In the genomic region with DNA sequence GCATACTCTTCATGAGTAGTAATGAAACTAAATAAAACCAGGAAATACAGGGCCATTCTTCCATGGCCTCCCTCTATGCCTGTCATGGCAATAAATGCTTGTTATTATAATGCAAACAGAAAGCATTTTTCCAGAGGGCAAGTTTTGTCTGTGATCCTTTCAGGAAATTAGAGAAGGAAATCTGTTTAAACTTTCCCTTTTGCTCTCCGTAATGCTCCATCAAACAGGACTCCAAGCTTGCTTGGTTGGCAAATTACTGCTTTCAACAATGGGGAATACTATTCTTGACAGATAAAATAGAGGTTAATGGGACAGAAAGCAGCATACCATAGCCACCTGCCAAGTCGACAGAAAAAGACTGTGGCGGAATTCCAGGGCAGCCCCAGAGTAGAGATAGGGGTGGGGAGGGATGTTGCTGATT, we compare ENCODE assay signal across 11 cellular contexts.
DNase-seq lines count a peak whose midpoint lies in the region; ATAC-seq and TF ChIP-seq lines count a peak whose summit lies in the region.
"Had no signal": no experiment of that assay in that cellular context is flagged by ENCODE, and none has a peak within 500 bp of the region (broad histone marks: within the 10 kb centered on the region; RNA-seq: fewer than 3 reads in every experiment).

No MANE protein-coding gene starts in this region.

- in situ Hi-C loops in G401 (cut with HindIII; ENCODE audit: low sequenced_read_pairs): no loop called here

- no peaks in the 10 kb centered on the region for H3K79me2 ChIP-seq in MM.1S (ENCODE audit: low read length)

- peak overlapping the region; percentile 48 for H3K27ac Mint-ChIP-seq in neural crest cell (ENCODE audit: unreplicated experiment)

- no peaks in the 10 kb centered on the region for H3K36me3 ChIP-seq in MM.1S (replicated peaks; ENCODE audit: insufficient read depth, low read length)
- H3K36me3 ChIP-seq: spleen had no signal

- no peaks in the 10 kb centered on the region for H3K27me3 ChIP-seq in MM.1S (replicated peaks; ENCODE audit: insufficient read depth, low read length)
- H3K27me3 ChIP-seq: spleen had no signal

- H3K9me3 ChIP-seq in MM.1S (replicated peaks; ENCODE audit: insufficient read depth, low read length): no peaks in the 10 kb centered on the region
- H3K9me3 ChIP-seq: spleen had no signal

- no peak overlapping the region for H3K9ac ChIP-seq in MM.1S (ENCODE audit: low read length)

- TF ChIP-seq CTCF in neural crest cell (conservative IDR thresholded peaks at IDR 0.05) (no peak), MM.1S (IDR thresholded peaks at IDR 0.05; ENCODE audit: low read length) (no peak)

- DNase-seq in G401 (ENCODE audit: low spot score): peak; percentile 90
- DNase-seq in left cardiac atrium: peak; percentile 29
- no peak for DNase-seq in neural crest cell (ENCODE audit: low read depth, low spot score)
- no peak for DNase-seq in SKM-1 treated with dmso at 0.1 percent for 144 hours (lab: John Stamatoyannopoulos, UW; ENCODE audit: unreplicated experiment)
- DNase-seq in MM.1S: no peak
- DNase-seq: NCI-H2171 treated with DMSO at 0.1 percent for 48 hours, OCI-M1, spleen had no signal

- no peak overlapping the region for H2AFZ ChIP-seq in MM.1S (ENCODE audit: low read length)

- H3K36me3 Mint-ChIP-seq in neural crest cell (ENCODE audit: low read depth): peaks cover 14% of the 10 kb centered on the region

- no peak overlapping the region for H3K27ac ChIP-seq in MM.1S (ENCODE audit: low read length)

- no peaks in the 10 kb centered on the region for H3K4me1 ChIP-seq in MM.1S (ENCODE audit: low read length)
- H3K4me1 ChIP-seq: spleen had no signal

- H3K27me3 Mint-ChIP-seq in neural crest cell (ENCODE audit: low read depth): no peaks in the 10 kb centered on the region

- intact Hi-C loops in left cardiac atrium (cut with DNase I): no loop called here

- no peak overlapping the region for H3K4me3 Mint-ChIP-seq in neural crest cell

- H3K4me2 ChIP-seq in MM.1S (ENCODE audit: low read depth, low read length): no peak overlapping the region

- H3K4me3 ChIP-seq in MM.1S (ENCODE audit: low read length): no peak overlapping the region
- H3K4me3 ChIP-seq: spleen had no signal

- H3F3A ChIP-seq in MM.1S (ENCODE audit: insufficient read depth, low read length): no peaks in the 10 kb centered on the region

- no peaks in the 10 kb centered on the region for H4K20me1 ChIP-seq in MM.1S (ENCODE audit: insufficient read depth, low read length)

- no peaks in the 10 kb centered on the region for H3K9me2 ChIP-seq in MM.1S (replicated peaks; ENCODE audit: insufficient read depth, low read length)

- H3K4me1 Mint-ChIP-seq in neural crest cell: peaks cover 52% of the 10 kb centered on the region

- peaks cover 8% of the 10 kb centered on the region for H3K9me3 Mint-ChIP-seq in neural crest cell

- ATAC-seq in SK-N-SH treated with all-trans-retinoic acid at 6 μM for 48 hours (no peak), left cardiac atrium (peak; percentile 64 to 68), HG03139 (IDR thresholded peaks at IDR 0.05; ENCODE audit: unreplicated experiment) (no peak), GM18867 (IDR thresholded peaks at IDR 0.05; ENCODE audit: unreplicated experiment) (no peak)

TF ChIP-seq in SK-N-SH treated with all-trans-retinoic acid at 6 μM for 48 hours, 23 proteins besides CTCF, POLR2A, EP300 and RAD21:
- TF ChIP-seq OSR1 (CRISPR knock-in tag; IDR thresholded peaks at IDR 0.05) (no peak), ISL1 (CRISPR knock-in tag; IDR thresholded peaks at IDR 0.05) (peak; percentile 75), TCF4 (CRISPR knock-in tag; IDR thresholded peaks at IDR 0.05; ENCODE audit: borderline replicate concordance) (no peak), TOX (CRISPR knock-in tag; IDR thresholded peaks at IDR 0.05; ENCODE audit: borderline replicate concordance) (no peak)
- TF ChIP-seq, protein P1, sequence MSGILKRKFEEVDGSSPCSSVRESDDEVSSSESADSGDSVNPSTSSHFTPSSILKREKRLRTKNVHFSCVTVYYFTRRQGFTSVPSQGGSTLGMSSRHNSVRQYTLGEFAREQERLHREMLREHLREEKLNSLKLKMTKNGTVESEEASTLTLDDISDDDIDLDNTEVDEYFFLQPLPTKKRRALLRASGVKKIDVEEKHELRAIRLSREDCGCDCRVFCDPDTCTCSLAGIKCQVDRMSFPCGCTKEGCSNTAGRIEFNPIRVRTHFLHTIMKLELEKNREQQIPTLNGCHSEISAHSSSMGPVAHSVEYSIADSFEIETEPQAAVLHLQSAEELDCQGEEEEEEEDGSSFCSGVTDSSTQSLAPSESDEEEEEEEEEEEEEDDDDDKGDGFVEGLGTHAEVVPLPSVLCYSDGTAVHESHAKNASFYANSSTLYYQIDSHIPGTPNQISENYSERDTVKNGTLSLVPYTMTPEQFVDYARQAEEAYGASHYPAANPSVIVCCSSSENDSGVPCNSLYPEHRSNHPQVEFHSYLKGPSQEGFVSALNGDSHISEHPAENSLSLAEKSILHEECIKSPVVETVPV (CRISPR knock-in tag; IDR thresholded peaks at IDR 0.05): no peak

Comparison
In these comparisons a context has a peak if more than half of its experiments do, and no peak if none do; other contexts are left out.
1. DNase-seq: peak in G401 (single experiment) and left cardiac atrium (single experiment); none in neural crest cell (single experiment), SKM-1 treated with dmso at 0.1 percent for 144 hours (single experiment) and MM.1S (single experiment).
2. ATAC-seq: peak in left cardiac atrium (2 of 2); none in SK-N-SH treated with all-trans-retinoic acid at 6 μM for 48 hours (single experiment), HG03139 (single experiment) and GM18867 (single experiment).